Comparison of ENCODE assay signal across 13 cellular contexts in the genomic region with DNA sequence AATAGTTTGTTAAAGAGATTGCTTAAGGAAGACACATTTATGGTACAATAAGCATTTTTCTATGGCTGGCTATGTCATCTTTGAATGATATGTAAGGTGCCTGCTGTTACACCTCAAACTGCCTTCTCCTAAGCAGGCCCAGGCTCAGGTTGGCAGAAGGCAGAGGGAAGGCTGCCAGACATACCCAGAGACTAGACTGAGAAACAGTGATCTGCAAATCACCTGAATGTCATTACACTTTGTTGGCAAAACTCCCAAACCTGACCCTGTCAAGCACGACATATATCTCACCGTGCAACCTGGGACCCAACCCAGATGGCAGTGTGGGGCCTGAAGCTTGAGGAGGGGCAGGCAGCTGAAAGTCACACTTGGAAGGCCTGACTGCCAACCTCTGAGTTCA.
"Had no signal": no experiment of that assay in that cellular context is flagged by ENCODE, and none has a peak within 500 bp of the region (broad histone marks: within the 10 kb centered on the region; RNA-seq: fewer than 3 reads in every experiment).

No MANE protein-coding gene starts in this region.

- DNase-seq: activated CD4-positive, alpha-beta T cell treated with anti-CD3 and anti-CD28 coated beads for 1 hour; activated CD4-positive, alpha-beta T cell treated with anti-CD3 and anti-CD28 coated beads, Interleukin-2, amount 50 U/mL, for 48 hours; activated CD8-positive, alpha-beta memory T cell treated with anti-CD3 and anti-CD28 coated beads, Interleukin-2, amount 10 ng/mL, durations not matched to agents 7 days and 5 days; activated naive CD4-positive, alpha-beta T cell treated with anti-CD3 and anti-CD28 coated beads, Interleukin-2, amount 10 ng/mL, durations not matched to agents 7 days and 5 days; activated T-cell treated with anti-CD3 and anti-CD28 coated beads, Interleukin-2, amount 50 U/mL, for 1 hour; dermis blood vessel endothelial cell; foreskin melanocyte; heart left ventricle; left cardiac atrium; midbrain; sigmoid colon; spleen; upper lobe of left lung had no signal
